In genomic region chr17:50067996-50068395, GRCh38 we compare ENCODE assay signal across 19 cellular contexts. TPM values are rescaled to one million over a fixed set of nuclear protein-coding genes. Genes with fewer than 3 reads are reported as not detected.
DNase-seq lines count a peak whose midpoint lies in the region; ATAC-seq and TF ChIP-seq lines count a peak whose summit lies in the region.
"Had no signal": no experiment of that assay in that cellular context is flagged by ENCODE, and none has a peak within 500 bp of the region (broad histone marks: within the 10 kb centered on the region; RNA-seq: fewer than 3 reads in every experiment).

No MANE protein-coding gene starts in this region.

- H3K56ac ChIP-seq in IMR-90 (ENCODE audit: extremely low read depth, insufficient read depth, low read length) = no peak overlapping the region

- H3K27me3 Mint-ChIP-seq in endodermal cell (ENCODE audit: insufficient read depth) = peaks cover 81% of the 10 kb centered on the region
- H3K27me3 Mint-ChIP-seq: CD4-positive, alpha-beta T cell had no signal

- H2BK5ac ChIP-seq in IMR-90 (ENCODE audit: low read depth, low read length, poor library complexity, severe bottlenecking) = no peak overlapping the region

- H3K79me1 ChIP-seq in IMR-90 (ENCODE audit: low read depth in 1 of 2, low read length in 2 of 2) = peaks cover 52 to 86% of the 10 kb centered on the region in 2 experiments

- no peak overlapping the region for H2BK20ac ChIP-seq in IMR-90 (ENCODE audit: low read depth, low read length)

- H3K9ac ChIP-seq in IMR-90 (ENCODE audit: low read depth, low read length) = no peak overlapping the region
- H3K9ac ChIP-seq in endodermal cell (ENCODE audit: extremely low read depth, low read length, poor library complexity, severe bottlenecking) = no peak overlapping the region
- H3K9ac ChIP-seq: BLaER1 had no signal

- POLR2A ChIA-PET in IMR-90 (lab: Charles Lee; ENCODE audit: unreplicated experiment) = no interaction called here

- H3K4me1 ChIP-seq in ACC112 (ENCODE audit: control insufficient read depth, insufficient read depth, low read length, unreplicated experiment) (peaks cover 45% of the 10 kb centered on the region), IMR-90 (ENCODE audit: control insufficient read depth, insufficient read depth, low read length) (peaks cover 26% of the 10 kb centered on the region), endodermal cell (ENCODE audit: control insufficient read depth, insufficient read depth, low read length) (peaks cover 8% of the 10 kb centered on the region), osteoblast (ENCODE audit: insufficient read depth, low read length) (peaks cover 35% of the 10 kb centered on the region)
- H3K4me1 ChIP-seq: BLaER1, Caco-2 had no signal

- intact Hi-C loops in IMR-90 (cut with micrococcal nuclease) = loop anchor here (2.0 to 10.0 kb wide), 2 partner anchors 41 to 873 kb away; no protein-coding TSS in a partner anchor

- H3K4me2 ChIP-seq in IMR-90 (ENCODE audit: low read depth, low read length) (no peak overlapping the region), osteoblast (ENCODE audit: insufficient read depth, low read length) (no peak overlapping the region)
- H3K4me2 ChIP-seq: BLaER1 had no signal

- H3K4me3 Mint-ChIP-seq in endodermal cell = no peak overlapping the region
- H3K4me3 Mint-ChIP-seq: CD4-positive, alpha-beta T cell had no signal

- no peak overlapping the region for H4K5ac ChIP-seq in IMR-90 (ENCODE audit: low read depth, low read length)

- no peak overlapping the region for H2AK9ac ChIP-seq in IMR-90 (replicated peaks; ENCODE audit: low read depth, low read length, poor library complexity)

- H2BK15ac ChIP-seq in IMR-90 (ENCODE audit: low read depth, low read length) = no peak overlapping the region

- no peaks in the 10 kb centered on the region for H3K9me3 ChIP-seq in IMR-90 (ENCODE audit: control insufficient read depth, insufficient read depth, low read length)
- peaks cover 9% of the 10 kb centered on the region for H3K9me3 ChIP-seq in endodermal cell (ENCODE audit: control insufficient read depth, low read length)
- H3K9me3 ChIP-seq in osteoblast (ENCODE audit: low read depth, low read length) = no peaks in the 10 kb centered on the region
- H3K9me3 ChIP-seq: Caco-2 had no signal

- H4K91ac ChIP-seq in IMR-90 (ENCODE audit: insufficient read depth, low read depth, low read length) = no peak overlapping the region; the same call in 1 of the 2 replicates

- TF ChIP-seq POLR2A in IMR-90 (IDR thresholded peaks at IDR 0.05; ENCODE audit: low read depth, low read length) = no peak

- DNase-seq in IMR-90 (no peak), endodermal cell (peak; percentile 43), osteoblast (ENCODE audit: insufficient read length, low spot score, missing footprints) (peak; percentile 18), SKM-1 treated with dmso at 0.1 percent for 144 hours (lab: John Stamatoyannopoulos, UW; ENCODE audit: unreplicated experiment) (no peak), substantia nigra (lab: John Stamatoyannopoulos, UW) (no peak)
- DNase-seq in activated CD4-positive, alpha-beta T cell treated with anti-CD3 and anti-CD28 coated beads for 48 hours = no peak
- DNase-seq: Caco-2; CD4-positive, alpha-beta T cell; DMS 273 treated with DMSO at 0.1 percent for 48 hours; DMS79 treated with DMSO at 0.1 percent for 48 hours; KBM-7; NCI-H1092; NCI-H1436; NCI-H1930; NCI-H510A; NCI-H748 treated with DMSO at 0.1 percent for 48 hours had no signal

- H3K4me3 ChIP-seq in ACC112 (ENCODE audit: low read depth, low read length) = no peak overlapping the region
- H3K4me3 ChIP-seq in IMR-90 (ENCODE audit: insufficient read depth, low read depth, low read length) = no peak overlapping the region
- no peak overlapping the region for H3K4me3 ChIP-seq in endodermal cell (ENCODE audit: low read length)
- no peak overlapping the region for H3K4me3 ChIP-seq in osteoblast (ENCODE audit: insufficient read depth, low read length)
- H3K4me3 ChIP-seq: BLaER1 had no signal

- no peak overlapping the region for H3K14ac ChIP-seq in IMR-90 (replicated peaks; ENCODE audit: low read depth, low read length)

- peaks cover 15% of the 10 kb centered on the region for H3K36me3 Mint-ChIP-seq in endodermal cell (ENCODE audit: low read depth)

- H2AFZ ChIP-seq in ACC112 (ENCODE audit: low read length, unreplicated experiment) = no peak overlapping the region
- H2AFZ ChIP-seq in IMR-90 (replicated peaks; ENCODE audit: low read length, poor library complexity) = no peak overlapping the region
- H2AFZ ChIP-seq in osteoblast (ENCODE audit: low read length) = no peak overlapping the region

- peaks cover 4% of the 10 kb centered on the region for H3K9me3 Mint-ChIP-seq in endodermal cell
- H3K9me3 Mint-ChIP-seq: CD4-positive, alpha-beta T cell had no signal

- peaks cover 15% of the 10 kb centered on the region for H3K4me1 Mint-ChIP-seq in endodermal cell

- H3K27me3 ChIP-seq in ACC112 (ENCODE audit: insufficient read depth, low read length) (no peaks in the 10 kb centered on the region), IMR-90 (ENCODE audit: control insufficient read depth, insufficient read depth, low read length) (no peaks in the 10 kb centered on the region), endodermal cell (ENCODE audit: control insufficient read depth, insufficient read depth, low read length, poor library complexity, severe bottlenecking) (peaks cover 51% of the 10 kb centered on the region), osteoblast (ENCODE audit: insufficient read depth, low read length) (no peaks in the 10 kb centered on the region)
- H3K27me3 ChIP-seq: BLaER1 had no signal

- dilution Hi-C loops in IMR-90 (cut with HindIII; ENCODE audit: low sequenced_read_pairs, unreplicated experiment) = no loop called here

- H2AK5ac ChIP-seq in IMR-90 (ENCODE audit: low read depth, low read length) = peak overlapping the region; percentile 36

- peaks cover 41% of the 10 kb centered on the region for H3K9me1 ChIP-seq in IMR-90 (ENCODE audit: insufficient read depth, low read length)

- H3K36me3 ChIP-seq in ACC112 (ENCODE audit: insufficient read depth, low read length) = peaks cover 51% of the 10 kb centered on the region
- H3K36me3 ChIP-seq in IMR-90 (ENCODE audit: control insufficient read depth, insufficient read depth, low read length) = peaks cover 32% of the 10 kb centered on the region
- H3K36me3 ChIP-seq in endodermal cell (ENCODE audit: control insufficient read depth, insufficient read depth, low read length) = peaks cover 6% of the 10 kb centered on the region
- H3K36me3 ChIP-seq in osteoblast (ENCODE audit: insufficient read depth, low read length) = peaks cover 68% of the 10 kb centered on the region
- H3K36me3 ChIP-seq: BLaER1 had no signal

- H3K79me2 ChIP-seq in ACC112 (ENCODE audit: control insufficient read depth, insufficient read depth, low read length, unreplicated experiment) = peaks cover 70% of the 10 kb centered on the region
- H3K79me2 ChIP-seq in osteoblast (ENCODE audit: insufficient read depth, low read length) = peaks cover 84% of the 10 kb centered on the region

- TF ChIP-seq RAD21 in IMR-90 (IDR thresholded peaks at IDR 0.05; ENCODE audit: low read length) = no peak

- H3K27ac ChIP-seq in ACC112 (ENCODE audit: low read depth, low read length) = peak overlapping the region; percentile 98; the same call in 1 of the 2 replicates
- H3K27ac ChIP-seq in IMR-90 (ENCODE audit: insufficient read depth, low read length) = no peak overlapping the region
- no peak overlapping the region for H3K27ac ChIP-seq in endodermal cell (ENCODE audit: low read depth, low read length)
- peak overlapping the region; percentile 95 for H3K27ac ChIP-seq in osteoblast (ENCODE audit: low read depth, low read length)
- no peak overlapping the region for H3K27ac ChIP-seq in substantia nigra (ENCODE audit: low read depth, low read length, poor library complexity, severe bottlenecking)
- H3K27ac ChIP-seq: BLaER1 had no signal

- no peak overlapping the region for H3K18ac ChIP-seq in IMR-90 (ENCODE audit: low read depth, low read length)

- 100% methylated on average over 4 of the region's 13 CpGs; no CpG with 5 or more reads in 1 of the 2 experiments for WGBS in IMR-90 (ENCODE audit: extremely low coverage in 2 of 2, insufficient read length in 1 of 2), 2 experiments
- WGBS in endodermal cell (ENCODE audit: insufficient coverage in 1 of 2, insufficient read length in 1 of 2), 2 experiments = 95 to 97% methylated on average over 7 to 13 of the region's 13 CpGs

- CTCF ChIA-PET in IMR-90 (lab: Yijun Ruan, JAX) = no interaction called here

- in situ Hi-C loops in IMR-90 (cut with MboI; ENCODE audit: low sequenced_read_pairs) = no loop called here

- BruUV-seq in IMR-90 (replicated peaks; lab: Mats Ljungman, UMichigan) = no TSS peak

- no peak overlapping the region for H3K23ac ChIP-seq in IMR-90 (ENCODE audit: low read depth, low read length)

- H4K8ac ChIP-seq in IMR-90 (ENCODE audit: low read depth in 2 of 2, low read length in 2 of 2) = no peak overlapping the region

- H2BK120ac ChIP-seq in IMR-90 (ENCODE audit: low read depth, low read length) = no peak overlapping the region

- no peaks in the 10 kb centered on the region for H4K20me1 ChIP-seq in IMR-90 (ENCODE audit: insufficient read depth, low read length)
- peaks cover 3% of the 10 kb centered on the region for H4K20me1 ChIP-seq in osteoblast (ENCODE audit: insufficient read depth, low read length)
- H4K20me1 ChIP-seq: BLaER1 had no signal

- H3K4ac ChIP-seq in IMR-90 (ENCODE audit: low read depth, low read length) = no peak overlapping the region

- H3K27ac Mint-ChIP-seq in endodermal cell = no peak overlapping the region
- H3K27ac Mint-ChIP-seq: CD4-positive, alpha-beta T cell had no signal

- ATAC-seq in IMR-90 (ENCODE audit: low read depth) (no peak), HG02763 (IDR thresholded peaks at IDR 0.05; ENCODE audit: unreplicated experiment) (no peak)

- no peak for TF ChIP-seq CTCF in IMR-90 (conservative IDR thresholded peaks at IDR 0.05; ENCODE audit: low read depth, low read length)
- no peak for TF ChIP-seq CTCF in endodermal cell (conservative IDR thresholded peaks at IDR 0.05)
- no peak for TF ChIP-seq CTCF in osteoblast (IDR thresholded peaks at IDR 0.05; ENCODE audit: extremely low read depth, low read depth, low read length)

TF ChIP-seq in IMR-90, 13 proteins besides CTCF, POLR2A, EP300 and RAD21 (continues in another document):
- no peak for TF ChIP-seq MXI1 (IDR thresholded peaks at IDR 0.05; ENCODE audit: borderline replicate concordance, low read depth, low read length)

RNA-seq across cellular contexts. Expression of gene ITGA3, which starts 12.1 kb away (rescaled TPM):
- 78.0 and 80.0 TPM in 2 replicates for total RNA-seq in IMR-90 (2012; rRNA removed)
- polyA plus RNA-seq in IMR-90 (2012; rRNA removed) = 202 and 213 TPM in 2 replicates
- 91.6 and 164 TPM in 2 replicates for polyA plus RNA-seq in IMR-90 (2012; cell fraction: cytosol; rRNA removed)
- polyA plus RNA-seq in IMR-90 (2012; cell fraction: nucleus; rRNA removed; ENCODE audit: low replicate concordance) = 230 and 543 TPM in 2 replicates
- total RNA-seq in endodermal cell = 10 to 100 TPM; 16.6 to 21.7 TPM
- polyA plus RNA-seq in endodermal cell (2013, experiment 1 of 2) = 12.1 TPM
- 14.6 TPM for polyA plus RNA-seq in endodermal cell (2013, experiment 2 of 2)
- 73.4 and 81.4 TPM in 2 replicates for total RNA-seq in osteoblast

RNA-seq across cellular contexts. Expression of gene PDK2, which starts 27.2 kb away (rescaled TPM):
- 26.7 and 38.0 TPM in 2 replicates for total RNA-seq in IMR-90 (2012; rRNA removed)
- polyA plus RNA-seq in IMR-90 (2012; rRNA removed) = 104 and 113 TPM in 2 replicates
- 45.0 and 131 TPM in 2 replicates for polyA plus RNA-seq in IMR-90 (2012; cell fraction: cytosol; rRNA removed)
- 71.2 and 130 TPM in 2 replicates for polyA plus RNA-seq in IMR-90 (2012; cell fraction: nucleus; rRNA removed; ENCODE audit: low replicate concordance)
- total RNA-seq in endodermal cell = 10 to 100 TPM; 23.0 to 24.2 TPM
- 24.0 TPM for polyA plus RNA-seq in endodermal cell (2013, experiment 1 of 2)
- 20.7 TPM for polyA plus RNA-seq in endodermal cell (2013, experiment 2 of 2)
- 43.4 and 54.8 TPM in 2 replicates for total RNA-seq in osteoblast

Comparison
In these comparisons a context has a peak if more than half of its experiments do, and no peak if none do; other contexts are left out.
1. H3K27ac ChIP-seq: peak in ACC112 (single experiment) and osteoblast (single experiment); none in IMR-90 (single experiment), endodermal cell (single experiment) and substantia nigra (single experiment).
2. DNase-seq: peak in endodermal cell (single experiment) and osteoblast (single experiment); none in IMR-90 (single experiment), SKM-1 treated with dmso at 0.1 percent for 144 hours (single experiment), substantia nigra (0 of 49) and activated CD4-positive, alpha-beta T cell treated with anti-CD3 and anti-CD28 coated beads for 48 hours (single experiment).